10 cellular contexts compared by ENCODE assay signal in genomic region chr21:44485254-44485793, GRCh38. TPM values are rescaled to one million over a fixed set of nuclear protein-coding genes. Genes with fewer than 3 reads are reported as not detected.
DNase-seq lines count a peak whose midpoint lies in the region; ATAC-seq and TF ChIP-seq lines count a peak whose summit lies in the region.
"Had no signal": no experiment of that assay in that cellular context is flagged by ENCODE, and none has a peak within 500 bp of the region (broad histone marks: within the 10 kb centered on the region; RNA-seq: fewer than 3 reads in every experiment).

No MANE protein-coding gene starts in this region.

- peaks cover 1 to 6% (median 2%) of the 10 kb centered on the region in 4 donors for H3K36me3 ChIP-seq in liver (ENCODE audit: control insufficient read depth in 4 of 4, insufficient read depth in 3 of 4, low read depth in 1 of 4, low read length in 3 of 4)
- no peaks in the 10 kb centered on the region for H3K36me3 ChIP-seq in subcutaneous abdominal adipose tissue (ENCODE audit: control insufficient read depth in 5 of 5, insufficient read depth in 5 of 5, low read length in 5 of 5)

- H3K9me3 Mint-ChIP-seq in stimulated activated naive CD8-positive, alpha-beta T cell treated with anti-CD3 and anti-CD28 coated beads, Interleukin-15, amount 100 ng/mL, for 72 hours: no peaks in the 10 kb centered on the region

- H3K9me3 ChIP-seq in liver (ENCODE audit: control insufficient read depth in 4 of 4, low read length in 3 of 4): no peaks in the 10 kb centered on the region
- H3K9me3 ChIP-seq in subcutaneous abdominal adipose tissue (ENCODE audit: control insufficient read depth in 5 of 5, low read length in 5 of 5): peaks cover 0 to 3% (median 0%) of the 10 kb centered on the region in 5 donors

- H3K4me3 ChIP-seq in liver (ENCODE audit: low read depth in 1 of 3, low read length in 3 of 3) (peak overlapping the region; percentile 18 to 64 (median 50)), subcutaneous abdominal adipose tissue (ENCODE audit: low read depth in 1 of 5, low read length in 5 of 5) (peak overlapping the region in 4 of 5 donors; percentile 31 to 67 (median 42))

- ATAC-seq in stimulated activated naive CD8-positive, alpha-beta T cell treated with anti-CD3 and anti-CD28 coated beads, Interleukin-15, amount 100 ng/mL, for 72 hours: peak; percentile 80
- ATAC-seq in stimulated activated naive CD8-positive, alpha-beta T cell treated with anti-CD3 and anti-CD28 coated beads, Interleukin-15, Interleukin-2, amounts not matched to agents 100 U/mL and 50 U/mL, for 24 hours: no peak
- ATAC-seq in HG03432 (IDR thresholded peaks at IDR 0.05; ENCODE audit: unreplicated experiment): no peak

- H3K4me1 ChIP-seq in liver (ENCODE audit: control insufficient read depth in 4 of 4, insufficient read depth in 4 of 4, low read length in 3 of 4): peaks cover 2 to 30% (median 20%) of the 10 kb centered on the region in 4 donors
- H3K4me1 ChIP-seq in subcutaneous abdominal adipose tissue (ENCODE audit: control insufficient read depth in 5 of 5, insufficient read depth in 5 of 5, low read length in 5 of 5): peaks cover 0 to 15% (median 6%) of the 10 kb centered on the region in 5 donors

- no peak overlapping the region for H3K27ac Mint-ChIP-seq in stimulated activated naive CD8-positive, alpha-beta T cell treated with anti-CD3 and anti-CD28 coated beads, Interleukin-15, amount 100 ng/mL, for 72 hours

- peak overlapping the region; percentile 65 to 67 for H3K4me3 Mint-ChIP-seq in stimulated activated naive CD8-positive, alpha-beta T cell treated with anti-CD3 and anti-CD28 coated beads, Interleukin-15, amount 100 ng/mL, for 72 hours

- DNase-seq in stimulated activated naive CD8-positive, alpha-beta T cell treated with anti-CD3 and anti-CD28 coated beads, Interleukin-15, amount 100 ng/mL, for 72 hours: peak; percentile 22 to 49
- DNase-seq in stimulated activated naive CD8-positive, alpha-beta T cell treated with anti-CD3 and anti-CD28 coated beads, Interleukin-15, Interleukin-2, amounts not matched to agents 100 U/mL and 50 U/mL, for 24 hours: no peak
- DNase-seq in activated naive CD4-positive, alpha-beta T cell treated with anti-CD3 and anti-CD28 coated beads, Interleukin-2, amount 50 U/mL, for 16 hours: peak; percentile 32
- DNase-seq in GM03348 (ENCODE audit: low spot score): no peak
- no peak for DNase-seq in NCI-H2081 treated with DMSO at 0.1 percent for 48 hours (lab: John Stamatoyannopoulos, UW)

- peak; percentile 43 to 45 for TF ChIP-seq RAD21 in liver (IDR thresholded peaks at IDR 0.05)

- H3K9ac ChIP-seq in liver (ENCODE audit: low read depth in 1 of 2, low read length in 2 of 2) (peak overlapping the region in 1 of 2 donors; percentile 44), subcutaneous abdominal adipose tissue (ENCODE audit: low read length in 5 of 5) (no peak overlapping the region)

- peak overlapping the region; percentile 15 to 70 for H3K27ac ChIP-seq in liver (ENCODE audit: low read depth in 1 of 2, low read length in 2 of 2)
- no peak overlapping the region for H3K27ac ChIP-seq in subcutaneous abdominal adipose tissue (ENCODE audit: low read depth, low read length)

- peaks cover 7% of the 10 kb centered on the region for H3K27me3 Mint-ChIP-seq in stimulated activated naive CD8-positive, alpha-beta T cell treated with anti-CD3 and anti-CD28 coated beads, Interleukin-15, amount 100 ng/mL, for 72 hours

- peaks cover 8% of the 10 kb centered on the region for H3K4me1 Mint-ChIP-seq in stimulated activated naive CD8-positive, alpha-beta T cell treated with anti-CD3 and anti-CD28 coated beads, Interleukin-15, amount 100 ng/mL, for 72 hours

- 71% methylated on average over 25 of the region's 25 CpGs for WGBS in liver

- peak; percentile 38 for TF ChIP-seq CTCF in liver (IDR thresholded peaks at IDR 0.05; ENCODE audit: low read depth, low read length, missing input control)

- H3K27me3 ChIP-seq in liver (ENCODE audit: control insufficient read depth in 4 of 4, insufficient read depth in 4 of 4, low read length in 3 of 4) (no peaks in the 10 kb centered on the region), subcutaneous abdominal adipose tissue (ENCODE audit: control insufficient read depth in 5 of 5, insufficient read depth in 4 of 5, low read length in 5 of 5) (peaks cover 0 to 3% (median 0%) of the 10 kb centered on the region in 5 donors)

TF ChIP-seq in liver, 16 proteins besides CTCF, POLR2A, EP300 and RAD21:
- TF ChIP-seq MAX (IDR thresholded peaks at IDR 0.05) (peak; percentile 26), FOXA1 (IDR thresholded peaks at IDR 0.05) (no peak), HNF4A (conservative IDR thresholded peaks at IDR 0.05) (peak in 1 of 2 donors; percentile 19)
- TF ChIP-seq, protein P1, sequence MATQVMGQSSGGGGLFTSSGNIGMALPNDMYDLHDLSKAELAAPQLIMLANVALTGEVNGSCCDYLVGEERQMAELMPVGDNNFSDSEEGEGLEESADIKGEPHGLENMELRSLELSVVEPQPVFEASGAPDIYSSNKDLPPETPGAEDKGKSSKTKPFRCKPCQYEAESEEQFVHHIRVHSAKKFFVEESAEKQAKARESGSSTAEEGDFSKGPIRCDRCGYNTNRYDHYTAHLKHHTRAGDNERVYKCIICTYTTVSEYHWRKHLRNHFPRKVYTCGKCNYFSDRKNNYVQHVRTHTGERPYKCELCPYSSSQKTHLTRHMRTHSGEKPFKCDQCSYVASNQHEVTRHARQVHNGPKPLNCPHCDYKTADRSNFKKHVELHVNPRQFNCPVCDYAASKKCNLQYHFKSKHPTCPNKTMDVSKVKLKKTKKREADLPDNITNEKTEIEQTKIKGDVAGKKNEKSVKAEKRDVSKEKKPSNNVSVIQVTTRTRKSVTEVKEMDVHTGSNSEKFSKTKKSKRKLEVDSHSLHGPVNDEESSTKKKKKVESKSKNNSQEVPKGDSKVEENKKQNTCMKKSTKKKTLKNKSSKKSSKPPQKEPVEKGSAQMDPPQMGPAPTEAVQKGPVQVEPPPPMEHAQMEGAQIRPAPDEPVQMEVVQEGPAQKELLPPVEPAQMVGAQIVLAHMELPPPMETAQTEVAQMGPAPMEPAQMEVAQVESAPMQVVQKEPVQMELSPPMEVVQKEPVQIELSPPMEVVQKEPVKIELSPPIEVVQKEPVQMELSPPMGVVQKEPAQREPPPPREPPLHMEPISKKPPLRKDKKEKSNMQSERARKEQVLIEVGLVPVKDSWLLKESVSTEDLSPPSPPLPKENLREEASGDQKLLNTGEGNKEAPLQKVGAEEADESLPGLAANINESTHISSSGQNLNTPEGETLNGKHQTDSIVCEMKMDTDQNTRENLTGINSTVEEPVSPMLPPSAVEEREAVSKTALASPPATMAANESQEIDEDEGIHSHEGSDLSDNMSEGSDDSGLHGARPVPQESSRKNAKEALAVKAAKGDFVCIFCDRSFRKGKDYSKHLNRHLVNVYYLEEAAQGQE (IDR thresholded peaks at IDR 0.05): peak; percentile 54

RNA-seq across cellular contexts. Expression of gene LRRC3, which starts 30.0 kb away (rescaled TPM):
- 10 to 100 TPM in 1 of 2 donors, 1 to 10 TPM in 1; 3.0 to 14.2 TPM for total RNA-seq in liver
- 10 to 100 TPM in 1 of 2 donors, 1 to 10 TPM in 1; 3.9 to 11.1 TPM for polyA plus RNA-seq in liver

RNA-seq across cellular contexts. Expression of gene KRTAP10-1, which starts 54.7 kb away (rescaled TPM):
- not detected for total RNA-seq in liver
- polyA plus RNA-seq in liver: not detected
- total RNA-seq: renal cortical epithelial cell; T-helper 1 cell treated with Interleukin-12 subunit alpha and Interleukin-12 subunit beta and Interleukin-4 antibody, amounts not matched to agents 30 ng/mL and 1 ng/mL, for 36 hours had no signal

Comparison
In these comparisons a context has a peak if more than half of its experiments do, and no peak if none do; other contexts are left out.
1. DNase-seq: peak in stimulated activated naive CD8-positive, alpha-beta T cell treated with anti-CD3 and anti-CD28 coated beads, Interleukin-15, amount 100 ng/mL, for 72 hours (2 of 2) and activated naive CD4-positive, alpha-beta T cell treated with anti-CD3 and anti-CD28 coated beads, Interleukin-2, amount 50 U/mL, for 16 hours (single experiment); none in stimulated activated naive CD8-positive, alpha-beta T cell treated with anti-CD3 and anti-CD28 coated beads, Interleukin-15, Interleukin-2, amounts not matched to agents 100 U/mL and 50 U/mL, for 24 hours (single experiment), GM03348 (single experiment) and NCI-H2081 treated with DMSO at 0.1 percent for 48 hours (single experiment).